In genomic region chr12:16096273-16096849, GRCh38 we compare ENCODE assay signal across 18 cellular contexts.
"Had no signal": no experiment of that assay in that cellular context is flagged by ENCODE, and none has a peak within 500 bp of the region (broad histone marks: within the 10 kb centered on the region; RNA-seq: fewer than 3 reads in every experiment).

No MANE protein-coding gene starts in this region.

- H3K9me3 ChIP-seq: heart left ventricle, ovary, thoracic aorta, transverse colon had no signal

- FAIRE-seq: endometrium, frontal cortex, small intestine, urothelium cell line had no signal

- H3K36me3 Mint-ChIP-seq: naive thymus-derived CD4-positive, alpha-beta T cell had no signal

- DNase-seq: effector memory CD4-positive, alpha-beta T cell; heart left ventricle; hippocampal formation; left colon; naive thymus-derived CD4-positive, alpha-beta T cell; ovary; small intestine; stimulated activated CD4-positive, alpha-beta T cell treated with anti-CD3 and anti-CD28 coated beads, Interleukin-12 subunit alpha, Interleukin-12 subunit beta, amount 100 ng/mL, for 4 hours; stimulated activated naive CD4-positive, alpha-beta T cell; stomach; substantia nigra; transverse colon had no signal

- H3K36me3 ChIP-seq: heart left ventricle, ovary, right atrium auricular region, stomach, thoracic aorta, transverse colon had no signal

- H3K27ac Mint-ChIP-seq: naive thymus-derived CD4-positive, alpha-beta T cell had no signal

- H3K4me1 Mint-ChIP-seq: naive thymus-derived CD4-positive, alpha-beta T cell had no signal

- H3K4me3 Mint-ChIP-seq: naive thymus-derived CD4-positive, alpha-beta T cell had no signal

- H3K4me1 ChIP-seq: stomach, transverse colon had no signal

- H3K27me3 ChIP-seq: heart left ventricle, ovary, right atrium auricular region, stomach, transverse colon had no signal

- H3K27ac ChIP-seq: heart left ventricle, ovary, right atrium auricular region, stomach, thoracic aorta, transverse colon had no signal

- H3K4me3 ChIP-seq: heart left ventricle, ovary, right atrium auricular region, stomach, thoracic aorta, transverse colon had no signal

- ATAC-seq: esophagus mucosa; heart left ventricle; left colon; naive thymus-derived CD4-positive, alpha-beta T cell had no signal
